ENCODE assay signal across 20 cellular contexts in genomic region chr7:8136331-8136730, GRCh38.
"Had no signal": no experiment of that assay in that cellular context is flagged by ENCODE, and none has a peak within 500 bp of the region (broad histone marks: within the 10 kb centered on the region; RNA-seq: fewer than 3 reads in every experiment).

No MANE protein-coding gene starts in this region.

- DNase-seq: effector memory CD4-positive, alpha-beta T cell; heart right ventricle; hypothalamus; left ventricle myocardium inferior; lower lobe of right lung; mesendoderm; naive B cell; nucleus accumbens; ovary; right cardiac atrium; small intestine; stimulated activated CD4-positive, alpha-beta T cell treated with anti-CD3 and anti-CD28 coated beads, Interleukin-2, amount 100 ng/mL, for 48 hours; stimulated activated naive CD4-positive, alpha-beta T cell treated with Interleukin-2 at 50 U/mL for 16 hours; trophoblast cell had no signal

- FAIRE-seq: endometrium, frontal cortex, islet of Langerhans, small intestine, urothelium cell line had no signal

- H3K27ac Mint-ChIP-seq: neural progenitor cell had no signal

- ATAC-seq: esophagus mucosa, heart right ventricle, lower lobe of right lung, right cardiac atrium had no signal

- H3K27me3 Mint-ChIP-seq: naive B cell had no signal

- H3K9me3 Mint-ChIP-seq: naive B cell had no signal

- H3K36me3 Mint-ChIP-seq: naive B cell, neural progenitor cell had no signal

- H3K4me3 Mint-ChIP-seq: naive B cell, neural progenitor cell had no signal
